In genomic region chrX:9466115-9466495, GRCh38 we compare ENCODE assay signal across 8 cellular contexts. TPM values are rescaled to one million over a fixed set of nuclear protein-coding genes. Genes with fewer than 3 reads are reported as not detected.
A peak's percentile ranks its signal among the peaks of the same experiment; 100 is the strongest.
DNase-seq lines count a peak whose midpoint lies in the region; FAIRE-seq and TF ChIP-seq lines count a peak whose summit lies in the region.

No MANE protein-coding gene starts in this region.

- peak overlapping the region; percentile 82 for H3K4me3 ChIP-seq in HAP-1
- peak overlapping the region in 2 of 3 experiments; percentile 51 to 79 for H3K4me3 ChIP-seq in endothelial cell of umbilical vein (replicated peaks in 1 of 3; ENCODE audit: insufficient read depth in 1 of 3, low read depth in 1 of 3, low read length in 3 of 3)
- H3K4me3 ChIP-seq in mucosa of stomach (ENCODE audit: low read length), result no peak overlapping the region

- no peaks in the 10 kb centered on the region for H3K9me1 ChIP-seq in endothelial cell of umbilical vein (replicated peaks; ENCODE audit: control insufficient read depth, extremely low read depth, insufficient read depth, low read length)

- in situ Hi-C loops in HAP-1 (cut with MboI; ENCODE audit: low sequenced_read_pairs), result no loop called here
- in situ Hi-C loops in GM13977 (cut with MboI; ENCODE audit: low pct_unique_long_range_greater_than_20kb, low sequenced_read_pairs, unreplicated experiment), result loop anchor here (25.0 kb wide), 1 partner anchor 221 kb away; no protein-coding TSS in a partner anchor

- H3K9me3 ChIP-seq in HAP-1 (no peaks in the 10 kb centered on the region), endothelial cell of umbilical vein (replicated peaks; ENCODE audit: control insufficient read depth, insufficient read depth, low read length) (no peaks in the 10 kb centered on the region), mucosa of stomach (ENCODE audit: control insufficient read depth, low read length) (no peaks in the 10 kb centered on the region)

- CTCF ChIA-PET in endothelial cell of umbilical vein (lab: Charles Lee), result no interaction called here

- peak in 9 of 14 donors; percentile 2 to 52 (median 21) for DNase-seq in C1 segment of cervical spinal cord (lab: John Stamatoyannopoulos, UW)
- DNase-seq in HAP-1 (ENCODE audit: low spot score in 2 of 2), result peak in 1 of 2 experiments; percentile 63
- DNase-seq in endothelial cell of umbilical vein (ENCODE audit: low read depth, low spot score), result peak; percentile 23
- no peak for DNase-seq in type B pancreatic cell (ENCODE audit: extremely low spot score, unreplicated experiment)
- DNase-seq in GM13977 (ENCODE audit: low spot score), result no peak
- DNase-seq in A172 (ENCODE audit: low spot score), result no peak

- peak overlapping the region; percentile 78 for H3K4me3 Mint-ChIP-seq in T-helper 1 cell treated with Interleukin-12 subunit alpha and Interleukin-12 subunit beta and Interleukin-4 antibody, amounts not matched to agents 30 μg/mL and 1 μg/mL, for 36 hours
- H3K4me3 Mint-ChIP-seq in type B pancreatic cell, result peak overlapping the region; percentile 91

- peaks cover 11% of the 10 kb centered on the region for H3K36me3 Mint-ChIP-seq in T-helper 1 cell treated with Interleukin-12 subunit alpha and Interleukin-12 subunit beta and Interleukin-4 antibody, amounts not matched to agents 30 μg/mL and 1 μg/mL, for 36 hours (ENCODE audit: low read depth)
- H3K36me3 Mint-ChIP-seq in type B pancreatic cell, result peaks cover 14% of the 10 kb centered on the region

- BruUV-seq in endothelial cell of umbilical vein (replicated peaks; lab: Mats Ljungman, UMichigan), result no TSS peak

- peak overlapping the region; percentile 81 for H3K27ac Mint-ChIP-seq in T-helper 1 cell treated with Interleukin-12 subunit alpha and Interleukin-12 subunit beta and Interleukin-4 antibody, amounts not matched to agents 30 μg/mL and 1 μg/mL, for 36 hours
- peak overlapping the region; percentile 37 for H3K27ac Mint-ChIP-seq in type B pancreatic cell

- no peaks in the 10 kb centered on the region for H3K9me3 Mint-ChIP-seq in T-helper 1 cell treated with Interleukin-12 subunit alpha and Interleukin-12 subunit beta and Interleukin-4 antibody, amounts not matched to agents 30 μg/mL and 1 μg/mL, for 36 hours
- peaks cover 5% of the 10 kb centered on the region for H3K9me3 Mint-ChIP-seq in type B pancreatic cell

- peak; percentile 26 for FAIRE-seq in endothelial cell of umbilical vein (lab: Jason Lieb, UNC)

- no peak overlapping the region for H2AFZ ChIP-seq in endothelial cell of umbilical vein (ENCODE audit: low read depth, low read length)

- intact Hi-C loops in endothelial cell of umbilical vein (cut with micrococcal nuclease), result loop anchor here (10.0 kb wide), 1 partner anchor 389 kb away; no protein-coding TSS in a partner anchor

- H4K20me1 ChIP-seq in endothelial cell of umbilical vein (replicated peaks; ENCODE audit: control insufficient read depth, extremely low read depth, insufficient read depth, low read length), result no peaks in the 10 kb centered on the region

- H3K27me3 ChIP-seq in HAP-1 (ENCODE audit: low read depth) (no peaks in the 10 kb centered on the region), endothelial cell of umbilical vein (ENCODE audit: control insufficient read depth in 2 of 2, insufficient read depth in 2 of 2, low read length in 2 of 2) (no peaks in the 10 kb centered on the region), mucosa of stomach (ENCODE audit: control insufficient read depth, insufficient read depth, low read length) (no peaks in the 10 kb centered on the region)

- no peak for TF ChIP-seq CTCF in endothelial cell of umbilical vein (IDR thresholded peaks at IDR 0.05; ENCODE audit: extremely low read depth in 1 of 2, insufficient read depth in 1 of 2, low read depth in 1 of 2, low read length in 2 of 2)
- TF ChIP-seq CTCF in type B pancreatic cell (conservative IDR thresholded peaks at IDR 0.05), result no peak
- no peak for TF ChIP-seq CTCF in GM13977 (IDR thresholded peaks at IDR 0.05; ENCODE audit: extremely low read depth, insufficient read depth, missing control alignments)

- H3K27ac ChIP-seq in endothelial cell of umbilical vein (ENCODE audit: insufficient read depth, low read depth, low read length), result peak overlapping the region; percentile 37

- POLR2A ChIA-PET in endothelial cell of umbilical vein (lab: Charles Lee), result no interaction called here

- dilution Hi-C loops in endothelial cell of umbilical vein (cut with MboI; ENCODE audit: extremely low pct_ligation_motif_present, low sequenced_read_pairs), result no loop called here

- peaks cover 5% of the 10 kb centered on the region for H3K27me3 Mint-ChIP-seq in T-helper 1 cell treated with Interleukin-12 subunit alpha and Interleukin-12 subunit beta and Interleukin-4 antibody, amounts not matched to agents 30 μg/mL and 1 μg/mL, for 36 hours (ENCODE audit: low read depth)
- peaks cover 3% of the 10 kb centered on the region for H3K27me3 Mint-ChIP-seq in type B pancreatic cell

- H3K4me1 ChIP-seq in HAP-1, result peaks cover 31% of the 10 kb centered on the region
- peaks cover 15% of the 10 kb centered on the region for H3K4me1 ChIP-seq in endothelial cell of umbilical vein (ENCODE audit: control insufficient read depth, extremely low read depth, insufficient read depth, low read length)
- H3K4me1 ChIP-seq in mucosa of stomach (ENCODE audit: control insufficient read depth, insufficient read depth, low read length), result peaks cover 22% of the 10 kb centered on the region

- no peak for TF ChIP-seq POLR2A in endothelial cell of umbilical vein (IDR thresholded peaks at IDR 0.05; ENCODE audit: low read depth, low read length)

- H3K36me3 ChIP-seq in HAP-1 (replicated peaks) (peaks cover 19% of the 10 kb centered on the region), endothelial cell of umbilical vein (ENCODE audit: control insufficient read depth in 2 of 2, extremely low read depth in 1 of 2, insufficient read depth in 2 of 2, low read length in 2 of 2) (no peaks in the 10 kb centered on the region), mucosa of stomach (ENCODE audit: control insufficient read depth, insufficient read depth, low read length) (no peaks in the 10 kb centered on the region)

- H3K9ac ChIP-seq in endothelial cell of umbilical vein (replicated peaks; ENCODE audit: extremely low read depth, insufficient read depth, low read length) (peak overlapping the region; percentile 56), mucosa of stomach (ENCODE audit: low read length) (peak overlapping the region; percentile 34)

- H3K4me1 Mint-ChIP-seq in T-helper 1 cell treated with Interleukin-12 subunit alpha and Interleukin-12 subunit beta and Interleukin-4 antibody, amounts not matched to agents 30 μg/mL and 1 μg/mL, for 36 hours (ENCODE audit: low read depth), result peaks cover 27% of the 10 kb centered on the region
- peaks cover 29% of the 10 kb centered on the region for H3K4me1 Mint-ChIP-seq in type B pancreatic cell (ENCODE audit: unreplicated experiment)

- peak overlapping the region; percentile 67 for H3K4me2 ChIP-seq in endothelial cell of umbilical vein (ENCODE audit: insufficient read depth, low read length)

- H3K79me2 ChIP-seq in endothelial cell of umbilical vein (ENCODE audit: control insufficient read depth, insufficient read depth, low read length), result peaks cover 34% of the 10 kb centered on the region

TF ChIP-seq in endothelial cell of umbilical vein, 7 proteins besides CTCF, POLR2A, EP300 and RAD21:
- TF ChIP-seq FOS (IDR thresholded peaks at IDR 0.05; ENCODE audit: borderline replicate concordance, insufficient read depth, low read length) (no peak), MYC (IDR thresholded peaks at IDR 0.05; ENCODE audit: low read depth, low read length) (no peak), EZH2 (IDR thresholded peaks at IDR 0.05; ENCODE audit: borderline replicate concordance, low read depth, low read length, severe bottlenecking) (no peak), MAX (IDR thresholded peaks at IDR 0.05; ENCODE audit: insufficient read depth, insufficient read length) (no peak), POLR2AphosphoS5 (IDR thresholded peaks at IDR 0.05; ENCODE audit: insufficient read depth, low read depth, low read length) (no peak), JUN (IDR thresholded peaks at IDR 0.05; ENCODE audit: borderline replicate concordance, insufficient read depth, insufficient read length, low read depth) (no peak), GATA2 (IDR thresholded peaks at IDR 0.05; ENCODE audit: insufficient read depth, insufficient read length, low read depth, low read length) (no peak)
TF ChIP-seq in endothelial cell of umbilical vein: peak in this region for 0.

RNA-seq across cellular contexts. Expression of gene TBL1X, which starts 1.2 kb away (rescaled TPM):
- total RNA-seq in endothelial cell of umbilical vein (22.1 and 25.3 TPM in 2 replicates), type B pancreatic cell (ENCODE audit: low replicate concordance) (41.3 and 91.6 TPM in 2 replicates)
- polyA plus RNA-seq in endothelial cell of umbilical vein, result 6.6 and 8.7 TPM in 2 replicates
- 9.3 and 10.5 TPM in 2 replicates for polyA plus RNA-seq in endothelial cell of umbilical vein (2011; cell fraction: cytosol; rRNA removed)
- 16.3 and 17.1 TPM in 2 replicates for polyA plus RNA-seq in endothelial cell of umbilical vein (2011; cell fraction: nucleus; rRNA removed)
- polyA plus RNA-seq in endothelial cell of umbilical vein (2012), result 12.8 and 13.3 TPM in 2 replicates
- polyA minus RNA-seq in endothelial cell of umbilical vein, result 31.9 and 42.7 TPM in 2 replicates
- polyA minus RNA-seq in endothelial cell of umbilical vein (2011; cell fraction: cytosol; rRNA and poly(A)+ RNA removed), result 55.8 TPM
- 29.2 and 32.1 TPM in 2 replicates for polyA minus RNA-seq in endothelial cell of umbilical vein (2011; cell fraction: nucleus; rRNA and poly(A)+ RNA removed)
- total RNA-seq in A172 (2014; rRNA removed; shearing (Covaris generic)), result 3.1 and 4.5 TPM in 2 replicates

Comparison
In these comparisons a context has a peak if more than half of its experiments do, and no peak if none do; other contexts are left out.
1. DNase-seq: peak in C1 segment of cervical spinal cord (9 of 14) and endothelial cell of umbilical vein (single experiment); none in type B pancreatic cell (single experiment), GM13977 (single experiment) and A172 (single experiment).